Comparison of ENCODE assay signal across 14 cellular contexts in the genomic region with DNA sequence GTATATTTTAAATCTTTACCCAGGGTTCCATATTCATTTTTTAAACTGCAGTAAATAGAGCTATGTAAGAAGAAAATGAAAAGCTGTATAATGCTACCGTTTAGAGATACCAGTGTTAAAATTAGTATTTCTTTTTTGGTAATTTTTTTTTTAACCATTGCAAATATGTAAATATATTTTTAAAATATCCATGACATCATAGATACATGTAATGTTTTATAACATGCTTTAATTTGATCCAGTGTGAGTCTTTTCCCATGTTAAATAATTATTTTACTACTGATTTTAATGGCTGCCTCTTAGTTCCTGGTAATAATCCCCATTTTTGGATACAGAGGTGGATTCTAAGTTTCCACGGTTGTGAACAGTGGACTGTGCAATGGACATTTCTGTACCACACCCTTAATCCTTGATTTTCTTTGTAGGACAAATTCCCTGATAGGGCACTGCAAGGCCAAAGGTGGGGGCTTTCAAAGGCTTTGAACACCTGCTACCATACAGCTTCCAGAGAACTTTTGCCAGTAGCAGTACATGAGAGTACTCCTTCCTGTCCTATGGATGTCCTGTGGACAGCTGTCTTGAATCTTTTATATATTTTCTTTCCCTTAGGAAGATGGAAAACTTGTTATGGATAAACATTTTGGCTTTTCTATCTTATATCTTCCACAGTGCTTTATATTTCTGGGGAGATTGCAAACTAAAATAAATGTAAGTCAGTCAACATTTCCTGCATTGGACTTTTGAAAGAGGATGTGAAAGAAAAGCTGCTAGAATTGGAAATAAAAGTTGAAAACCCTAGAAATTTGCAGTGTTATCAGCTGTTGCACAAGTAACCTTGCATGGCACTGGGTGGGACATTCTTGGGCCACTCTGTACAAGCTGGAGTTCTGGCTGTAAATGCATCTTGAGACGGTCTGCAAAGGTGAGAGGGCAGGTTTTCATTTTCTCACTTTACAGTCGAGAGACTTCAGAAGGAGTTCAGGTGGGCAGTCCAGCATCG. TPM values are rescaled to one million over a fixed set of nuclear protein-coding genes. Genes with fewer than 3 reads are reported as not detected.
DNase-seq lines count a peak whose midpoint lies in the region; ATAC-seq and TF ChIP-seq lines count a peak whose summit lies in the region.
"Had no signal": no experiment of that assay in that cellular context is flagged by ENCODE, and none has a peak within 500 bp of the region (broad histone marks: within the 10 kb centered on the region; RNA-seq: fewer than 3 reads in every experiment).

No MANE protein-coding gene starts in this region.

- ATAC-seq in GM18867 (IDR thresholded peaks at IDR 0.05; ENCODE audit: unreplicated experiment) (peak; percentile 67), GM21717 (IDR thresholded peaks at IDR 0.05; ENCODE audit: unreplicated experiment) (peak; percentile 42), HG03378 (IDR thresholded peaks at IDR 0.05; ENCODE audit: unreplicated experiment) (peak; percentile 39), right lobe of liver (peak in 3 of 4 donors; percentile 20 to 54 (median 25))
- ATAC-seq: activated CD8-positive, alpha-beta T cell treated with anti-CD3 and anti-CD28 coated beads for 36 hours had no signal

- peak overlapping the region in 1 of 3 experiments; percentile 65; a peak in 2 of 7 replicates for H3K27ac Mint-ChIP-seq in H9
- H3K27ac Mint-ChIP-seq: activated CD8-positive, alpha-beta T cell treated with anti-CD3 and anti-CD28 coated beads for 36 hours; activated naive CD8-positive, alpha-beta T cell had no signal

- TF ChIP-seq POLR2A in right lobe of liver (IDR thresholded peaks at IDR 0.05), result no peak

- H3K27ac ChIP-seq in right lobe of liver (no peak overlapping the region), caudate nucleus (ENCODE audit: low read depth, low read length) (no peak overlapping the region), H9 (ENCODE audit: insufficient read length, low read depth, low read length) (no peak overlapping the region)
- H3K27ac ChIP-seq: neutrophil, stomach had no signal

- no peak overlapping the region for H2BK12ac ChIP-seq in H9 (ENCODE audit: insufficient read length, low read depth, low read length)

- no peak overlapping the region for H2BK15ac ChIP-seq in H9 (ENCODE audit: low read depth, low read length)

- H3K23ac ChIP-seq in H9 (ENCODE audit: insufficient read length, low read depth, low read length), result no peak overlapping the region

- H3K18ac ChIP-seq in H9 (ENCODE audit: insufficient read length, low read depth, low read length), result no peak overlapping the region

- H3K23me2 ChIP-seq in H9 (ENCODE audit: insufficient read length, low read depth, low read length, poor library complexity, severe bottlenecking), result no peaks in the 10 kb centered on the region

- H4K5ac ChIP-seq in H9 (ENCODE audit: insufficient read length, low read depth, low read length), result no peak overlapping the region

- peaks cover 20% of the 10 kb centered on the region for H3K79me1 ChIP-seq in H9 (ENCODE audit: insufficient read depth, low read depth, low read length, poor library complexity, severe bottlenecking)

- DNase-seq in right lobe of liver (no peak), caudate nucleus (lab: John Stamatoyannopoulos, UW) (no peak), H9 (no peak), ureter (ENCODE audit: low spot score) (no peak)
- DNase-seq in central memory CD4-positive, alpha-beta T cell, result no peak
- DNase-seq: activated CD8-positive, alpha-beta T cell treated with anti-CD3 and anti-CD28 coated beads for 36 hours; C1 segment of cervical spinal cord; NCI-H524; stomach had no signal

- H3K9ac ChIP-seq in H9 (ENCODE audit: extremely low read depth, insufficient read length, low read length), result no peak overlapping the region

- no peaks in the 10 kb centered on the region for H3K4me1 ChIP-seq in right lobe of liver
- no peaks in the 10 kb centered on the region; the same call in 1 of the 2 replicates for H3K4me1 ChIP-seq in H9 (ENCODE audit: insufficient read depth, low read length)

- H3K27me3 ChIP-seq in right lobe of liver (no peaks in the 10 kb centered on the region), H9 (ENCODE audit: insufficient read depth, low read length) (no peaks in the 10 kb centered on the region)
- H3K27me3 ChIP-seq: neutrophil, stomach had no signal

- no peak overlapping the region for H3K4me3 Mint-ChIP-seq in H9
- H3K4me3 Mint-ChIP-seq: activated CD8-positive, alpha-beta T cell treated with anti-CD3 and anti-CD28 coated beads for 36 hours; activated naive CD8-positive, alpha-beta T cell had no signal

- no peaks in the 10 kb centered on the region for H3K9me3 Mint-ChIP-seq in H9

- H2AFZ ChIP-seq in H9 (ENCODE audit: low read length), result no peak overlapping the region

- no peaks in the 10 kb centered on the region for H3K27me3 Mint-ChIP-seq in H9 (ENCODE audit: low read depth)
- H3K27me3 Mint-ChIP-seq: activated CD8-positive, alpha-beta T cell treated with anti-CD3 and anti-CD28 coated beads for 36 hours; activated naive CD8-positive, alpha-beta T cell had no signal

- peaks cover 9 to 18% (median 13%) of the 10 kb centered on the region in 3 experiments; a peak in 6 of 7 replicates for H3K36me3 Mint-ChIP-seq in H9 (ENCODE audit: insufficient read depth in 1 of 3, low read depth in 3 of 3)

- H3K79me2 ChIP-seq in H9 (ENCODE audit: insufficient read depth, low read length), result peaks cover 54% of the 10 kb centered on the region; the same call in 1 of the 2 replicates

- H4K91ac ChIP-seq in H9 (ENCODE audit: insufficient read length, low read depth, low read length), result no peak overlapping the region

- H3K9me3 ChIP-seq in right lobe of liver (no peaks in the 10 kb centered on the region), H9 (ENCODE audit: control insufficient read depth, low read depth, low read length) (no peaks in the 10 kb centered on the region)
- H3K9me3 ChIP-seq: neutrophil, stomach had no signal

- H3K4me2 ChIP-seq in H9 (ENCODE audit: insufficient read depth, insufficient read length, low read length), result no peak overlapping the region

- H4K8ac ChIP-seq in H9 (replicated peaks; ENCODE audit: insufficient read length, low read depth, low read length), result no peak overlapping the region

- WGBS in right lobe of liver (ENCODE audit: insufficient coverage, low coverage, low lambda C conversion rate, missing lambda C conversion rate), result 72% methylated on average over 4 of the region's 5 CpGs
- no CpG with 5 or more reads among the region's 5 CpGs for WGBS in H9 (ENCODE audit: extremely low coverage, insufficient read length, low lambda C conversion rate)

- H3K4me1 Mint-ChIP-seq in H9, result peaks cover 5 to 8% of the 10 kb centered on the region in 2 experiments; a peak in 1 of 4 replicates

- TF ChIP-seq CTCF in right lobe of liver (IDR thresholded peaks at IDR 0.05) (no peak), H9 (conservative IDR thresholded peaks at IDR 0.05) (no peak)

- no peaks in the 10 kb centered on the region for H4K20me1 ChIP-seq in H9 (ENCODE audit: control insufficient read depth, insufficient read depth, insufficient read length)

- intact Hi-C loops in right lobe of liver (cut with DNase I), result loop anchor here in 1 of 2 donors (10.0 kb wide), 1 partner anchor 53 kb away; no protein-coding TSS in a partner anchor

- H2BK20ac ChIP-seq in H9 (ENCODE audit: low read depth, low read length, poor library complexity, severe bottlenecking), result no peak overlapping the region

- no peak overlapping the region for H3K4ac ChIP-seq in H9 (ENCODE audit: low read depth, low read length)

- H2AK5ac ChIP-seq in H9 (ENCODE audit: insufficient read length, low read length), result no peak overlapping the region

- no peaks in the 10 kb centered on the region for H3K36me3 ChIP-seq in right lobe of liver

- H3K4me3 ChIP-seq in right lobe of liver, result no peak overlapping the region
- H3K4me3 ChIP-seq: stomach had no signal

- no peak overlapping the region for H3T11ph ChIP-seq in H9 (ENCODE audit: low read length)

- H3K56ac ChIP-seq in H9 (ENCODE audit: insufficient read length, low read depth, low read length), result no peak overlapping the region

- no peak overlapping the region for H3K14ac ChIP-seq in H9 (ENCODE audit: insufficient read depth, low read length)

- no peak overlapping the region for H2BK5ac ChIP-seq in H9 (ENCODE audit: insufficient read length, low read length)

- H2BK120ac ChIP-seq in H9 (ENCODE audit: low read depth, low read length, poor library complexity, severe bottlenecking), result no peak overlapping the region

RNA-seq across cellular contexts. Expression of a gene that starts 46.8 kb away (rescaled TPM):
- total RNA-seq in right lobe of liver (10 to 100 TPM; 22.0 to 40.1 (median 33.8) TPM), H9 (2021) (50.9 and 51.9 TPM in 2 replicates), ureter (104 TPM)
